24 cellular contexts compared by ENCODE assay signal in genomic region chr3:68999605-69000004, GRCh38. TPM values are rescaled to one million over a fixed set of nuclear protein-coding genes. Genes with fewer than 3 reads are reported as not detected.
A peak's percentile ranks its signal among the peaks of the same experiment; 100 is the strongest.
DNase-seq lines count a peak whose midpoint lies in the region; ATAC-seq, FAIRE-seq and TF ChIP-seq lines count a peak whose summit lies in the region.
"Had no signal": no experiment of that assay in that cellular context is flagged by ENCODE, and none has a peak within 500 bp of the region (broad histone marks: within the 10 kb centered on the region; RNA-seq: fewer than 3 reads in every experiment).

No MANE protein-coding gene starts in this region.

- no TSS peak for BruUV-seq in endothelial cell of umbilical vein (replicated peaks; lab: Mats Ljungman, UMichigan)

- H3K9ac ChIP-seq in endothelial cell of umbilical vein (replicated peaks; ENCODE audit: extremely low read depth, insufficient read depth, low read length): no peak overlapping the region

- H3K4me3 Mint-ChIP-seq in osteocyte (ENCODE audit: unreplicated experiment): no peak overlapping the region
- H3K4me3 Mint-ChIP-seq: CD8-positive, alpha-beta T cell; IgD-negative memory B cell had no signal

- dilution Hi-C loops in endothelial cell of umbilical vein (cut with MboI; ENCODE audit: extremely low pct_ligation_motif_present, low sequenced_read_pairs): no loop called here

- H3K9me3 Mint-ChIP-seq in osteocyte (ENCODE audit: unreplicated experiment): no peaks in the 10 kb centered on the region
- H3K9me3 Mint-ChIP-seq: CD8-positive, alpha-beta T cell had no signal

- FAIRE-seq in endothelial cell of umbilical vein (lab: Jason Lieb, UNC): no peak
- FAIRE-seq: GM12891, GM19239 had no signal

- DNase-seq in EH (ENCODE audit: low read depth) (peak; percentile 54), ascending aorta (ENCODE audit: low spot score in 2 of 2) (no peak), endothelial cell of umbilical vein (ENCODE audit: low read depth, low spot score) (peak; percentile 25), osteocyte (ENCODE audit: extremely low spot score, unreplicated experiment) (no peak), hypothalamus (lab: John Stamatoyannopoulos, UW) (no peak), ovary (no peak)
- DNase-seq: AML-193; C1 segment of cervical spinal cord; CD8-positive, alpha-beta T cell; DND-41; NCI-H1694; NCI-H2081; NCI-H2171; NCI-H345; NCI-H524; NCI-H774; NK-92 treated with Interleukin-12 subunit alpha and Interleukin-12 subunit beta, amount 100 ng/mL, for 24 hours; SHP77 treated with DMSO at 0.1 percent for 48 hours had no signal

- WGBS in ovary, 3 donors: 8 to 22% (median 16%) methylated on average over 1 of the region's 1 CpG

- H3K27me3 Mint-ChIP-seq in osteocyte (ENCODE audit: unreplicated experiment): no peaks in the 10 kb centered on the region
- H3K27me3 Mint-ChIP-seq: IgD-negative memory B cell had no signal

- intact Hi-C loops in ascending aorta (cut with DNase I): no loop called here
- intact Hi-C loops in endothelial cell of umbilical vein (cut with micrococcal nuclease): no loop called here
- intact Hi-C loops in ovary (cut with DNase I): no loop called here

- POLR2A ChIA-PET in endothelial cell of umbilical vein (lab: Charles Lee): no interaction called here

- no peak overlapping the region for H3K4me2 ChIP-seq in endothelial cell of umbilical vein (ENCODE audit: insufficient read depth, low read length)

- H3K36me3 ChIP-seq in ascending aorta: peaks cover 66 to 71% of the 10 kb centered on the region in 2 donors
- H3K36me3 ChIP-seq in endothelial cell of umbilical vein (ENCODE audit: control insufficient read depth in 2 of 2, extremely low read depth in 1 of 2, insufficient read depth in 2 of 2, low read length in 2 of 2): peaks cover 22 to 29% of the 10 kb centered on the region in 2 experiments
- H3K36me3 ChIP-seq in ovary: no peaks in the 10 kb centered on the region

- no peaks in the 10 kb centered on the region for H3K79me2 ChIP-seq in endothelial cell of umbilical vein (ENCODE audit: control insufficient read depth, insufficient read depth, low read length)

- H3K27ac Mint-ChIP-seq in osteocyte (ENCODE audit: unreplicated experiment): peak overlapping the region; percentile 12
- H3K27ac Mint-ChIP-seq: CD8-positive, alpha-beta T cell; IgD-negative memory B cell had no signal

- TF ChIP-seq EP300 in ovary (IDR thresholded peaks at IDR 0.05): no peak

- H3K27ac ChIP-seq in ascending aorta: peak overlapping the region; percentile 19 to 72
- no peak overlapping the region for H3K27ac ChIP-seq in endothelial cell of umbilical vein (ENCODE audit: insufficient read depth, low read depth, low read length)
- no peak overlapping the region for H3K27ac ChIP-seq in ovary
- H3K27ac ChIP-seq: RWPE1 had no signal

- TF ChIP-seq POLR2A in endothelial cell of umbilical vein (IDR thresholded peaks at IDR 0.05; ENCODE audit: low read depth, low read length) (no peak), ovary (IDR thresholded peaks at IDR 0.05) (no peak)

- no peak overlapping the region for H2AFZ ChIP-seq in endothelial cell of umbilical vein (ENCODE audit: low read depth, low read length)

- H3K9me1 ChIP-seq in endothelial cell of umbilical vein (replicated peaks; ENCODE audit: control insufficient read depth, extremely low read depth, insufficient read depth, low read length): no peaks in the 10 kb centered on the region

- peaks cover 26% of the 10 kb centered on the region for H3K4me1 Mint-ChIP-seq in osteocyte (ENCODE audit: unreplicated experiment)
- H3K4me1 Mint-ChIP-seq: IgD-negative memory B cell had no signal

- H3K27me3 ChIP-seq in ascending aorta: no peaks in the 10 kb centered on the region
- no peaks in the 10 kb centered on the region for H3K27me3 ChIP-seq in endothelial cell of umbilical vein (ENCODE audit: control insufficient read depth in 2 of 2, insufficient read depth in 2 of 2, low read length in 2 of 2)
- H3K27me3 ChIP-seq in ovary: no peaks in the 10 kb centered on the region

- H4K20me1 ChIP-seq in endothelial cell of umbilical vein (replicated peaks; ENCODE audit: control insufficient read depth, extremely low read depth, insufficient read depth, low read length): no peaks in the 10 kb centered on the region

- CTCF ChIA-PET in endothelial cell of umbilical vein (lab: Charles Lee): interaction anchor here (1.1 kb wide), 1 partner anchor 10 kb away, joined by 5 read pairs; no protein-coding TSS in a partner anchor

- H3K9me3 ChIP-seq in ascending aorta (no peaks in the 10 kb centered on the region), endothelial cell of umbilical vein (replicated peaks; ENCODE audit: control insufficient read depth, insufficient read depth, low read length) (no peaks in the 10 kb centered on the region), ovary (no peaks in the 10 kb centered on the region)

- H3K36me3 Mint-ChIP-seq in osteocyte (ENCODE audit: unreplicated experiment): peaks cover 36% of the 10 kb centered on the region

- H3K4me1 ChIP-seq in ascending aorta (peaks cover 0 to 18% of the 10 kb centered on the region in 2 donors), endothelial cell of umbilical vein (ENCODE audit: control insufficient read depth, extremely low read depth, insufficient read depth, low read length) (no peaks in the 10 kb centered on the region), ovary (ENCODE audit: insufficient read depth) (peaks cover 2% of the 10 kb centered on the region)

- TF ChIP-seq CTCF in ascending aorta (IDR thresholded peaks at IDR 0.05) (no peak), endothelial cell of umbilical vein (IDR thresholded peaks at IDR 0.05; ENCODE audit: extremely low read depth in 1 of 2, insufficient read depth in 1 of 2, low read depth in 1 of 2, low read length in 2 of 2) (no peak), osteocyte (IDR thresholded peaks at IDR 0.05) (no peak), ovary (IDR thresholded peaks at IDR 0.05) (no peak)

- ATAC-seq in GM21381 (IDR thresholded peaks at IDR 0.05; ENCODE audit: unreplicated experiment): no peak
- ATAC-seq in GM21619 (IDR thresholded peaks at IDR 0.05; ENCODE audit: unreplicated experiment): no peak
- ATAC-seq: CD8-positive, alpha-beta T cell had no signal

- no peak overlapping the region for H3K4me3 ChIP-seq in ascending aorta
- H3K4me3 ChIP-seq in endothelial cell of umbilical vein (replicated peaks in 1 of 3; ENCODE audit: insufficient read depth in 1 of 3, low read depth in 1 of 3, low read length in 3 of 3): no peak overlapping the region
- no peak overlapping the region for H3K4me3 ChIP-seq in ovary

TF ChIP-seq in endothelial cell of umbilical vein, 7 proteins besides CTCF, POLR2A, EP300 and RAD21:
- no peak for TF ChIP-seq JUN (IDR thresholded peaks at IDR 0.05; ENCODE audit: borderline replicate concordance, insufficient read depth, insufficient read length, low read depth)
- no peak for TF ChIP-seq EZH2 (IDR thresholded peaks at IDR 0.05; ENCODE audit: borderline replicate concordance, low read depth, low read length, severe bottlenecking)
- TF ChIP-seq MAX (IDR thresholded peaks at IDR 0.05; ENCODE audit: insufficient read depth, insufficient read length): no peak
- no peak for TF ChIP-seq FOS (IDR thresholded peaks at IDR 0.05; ENCODE audit: borderline replicate concordance, insufficient read depth, low read length)
- TF ChIP-seq POLR2AphosphoS5 (IDR thresholded peaks at IDR 0.05; ENCODE audit: insufficient read depth, low read depth, low read length): no peak
- no peak for TF ChIP-seq GATA2 (IDR thresholded peaks at IDR 0.05; ENCODE audit: insufficient read depth, insufficient read length, low read depth, low read length)
- TF ChIP-seq MYC (IDR thresholded peaks at IDR 0.05; ENCODE audit: low read depth, low read length): no peak

RNA-seq across cellular contexts. Expression of gene EOGT, which starts 13.9 kb away (rescaled TPM):
- total RNA-seq in ascending aorta (50.4 TPM), endothelial cell of umbilical vein (99.4 and 103 TPM in 2 replicates), osteocyte (26.6 and 27.6 TPM in 2 replicates), ovary (10 to 100 TPM; 12.1 to 40.7 (median 20.9) TPM)
- polyA plus RNA-seq in endothelial cell of umbilical vein (31.4 and 35.6 TPM in 2 replicates), ovary (10 to 100 TPM; 13.1 to 22.7 TPM)
- 34.3 and 35.6 TPM in 2 replicates for polyA plus RNA-seq in endothelial cell of umbilical vein (2011; cell fraction: cytosol; rRNA removed)
- 65.5 and 78.1 TPM in 2 replicates for polyA plus RNA-seq in endothelial cell of umbilical vein (2011; cell fraction: nucleus; rRNA removed)
- polyA plus RNA-seq in endothelial cell of umbilical vein (2012): 62.0 and 80.8 TPM in 2 replicates
- polyA minus RNA-seq in endothelial cell of umbilical vein: 98.8 and 103 TPM in 2 replicates
- polyA minus RNA-seq in endothelial cell of umbilical vein (2011; cell fraction: cytosol; rRNA and poly(A)+ RNA removed): 5.0 TPM
- polyA minus RNA-seq in endothelial cell of umbilical vein (2011; cell fraction: nucleus; rRNA and poly(A)+ RNA removed): 163 and 168 TPM in 2 replicates

RNA-seq across cellular contexts. Expression of gene TMF1, which starts 52.5 kb away (rescaled TPM):
- total RNA-seq in ascending aorta (35.2 TPM), endothelial cell of umbilical vein (32.3 and 32.7 TPM in 2 replicates), osteocyte (42.0 and 44.4 TPM in 2 replicates), ovary (10 to 100 TPM; 24.1 to 36.4 (median 28.7) TPM)
- polyA plus RNA-seq in endothelial cell of umbilical vein (2.5 and 3.7 TPM in 2 replicates), ovary (10 to 100 TPM; 10.7 to 14.2 TPM)
- 6.2 and 12.1 TPM in 2 replicates for polyA plus RNA-seq in endothelial cell of umbilical vein (2011; cell fraction: cytosol; rRNA removed)
- polyA plus RNA-seq in endothelial cell of umbilical vein (2011; cell fraction: nucleus; rRNA removed): 14.6 and 15.1 TPM in 2 replicates
- 19.0 and 22.9 TPM in 2 replicates for polyA plus RNA-seq in endothelial cell of umbilical vein (2012)
- polyA minus RNA-seq in endothelial cell of umbilical vein: 30.1 and 43.0 TPM in 2 replicates
- 11.9 TPM for polyA minus RNA-seq in endothelial cell of umbilical vein (2011; cell fraction: cytosol; rRNA and poly(A)+ RNA removed)
- 31.1 and 41.4 TPM in 2 replicates for polyA minus RNA-seq in endothelial cell of umbilical vein (2011; cell fraction: nucleus; rRNA and poly(A)+ RNA removed)

Comparison
In these comparisons a context has a peak if more than half of its experiments do, and no peak if none do; other contexts are left out.
1. DNase-seq: peak in EH (single experiment) and endothelial cell of umbilical vein (single experiment); none in ascending aorta (0 of 2), osteocyte (single experiment), hypothalamus (0 of 51) and ovary (0 of 5).
2. H3K27ac ChIP-seq: peak in ascending aorta (2 of 2); none in endothelial cell of umbilical vein (single experiment) and ovary (0 of 2).